1 cellular context compared by ENCODE assay signal in the genomic region with DNA sequence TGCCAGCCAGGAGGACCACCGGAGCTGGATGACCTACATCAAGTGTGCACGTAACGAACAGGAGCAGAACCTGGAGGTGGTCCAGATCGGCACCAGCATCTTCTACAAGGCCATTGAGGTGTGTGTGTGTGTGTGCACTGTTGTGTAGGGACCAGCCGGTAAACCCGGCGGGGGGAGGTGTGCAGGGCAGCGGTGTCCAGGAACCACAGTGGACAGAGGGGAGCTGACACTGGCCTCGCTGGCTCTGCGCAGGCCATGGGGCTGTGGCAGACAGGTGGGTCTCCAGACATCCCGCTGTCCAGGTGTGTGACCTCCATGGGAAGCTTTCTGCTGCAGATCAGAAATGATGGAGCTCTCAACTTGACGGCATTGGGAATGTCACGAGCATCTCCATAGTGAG.
TF ChIP-seq lines count a peak whose summit lies in the region.

No MANE protein-coding gene starts in this region.

TF ChIP-seq in H1, 55 proteins besides CTCF, POLR2A, EP300 and RAD21:
- TF ChIP-seq RBBP5 (IDR thresholded peaks at IDR 0.05; ENCODE audit: borderline replicate concordance, low read depth, low read length) = no peak
- TF ChIP-seq HDAC2 (IDR thresholded peaks at IDR 0.05; ENCODE audit: borderline replicate concordance in 1 of 2, low read depth in 2 of 2, low read length in 2 of 2) = no peak
- TF ChIP-seq SP1 (IDR thresholded peaks at IDR 0.05; ENCODE audit: low read depth, low read length) = no peak
- TF ChIP-seq, protein P1, sequence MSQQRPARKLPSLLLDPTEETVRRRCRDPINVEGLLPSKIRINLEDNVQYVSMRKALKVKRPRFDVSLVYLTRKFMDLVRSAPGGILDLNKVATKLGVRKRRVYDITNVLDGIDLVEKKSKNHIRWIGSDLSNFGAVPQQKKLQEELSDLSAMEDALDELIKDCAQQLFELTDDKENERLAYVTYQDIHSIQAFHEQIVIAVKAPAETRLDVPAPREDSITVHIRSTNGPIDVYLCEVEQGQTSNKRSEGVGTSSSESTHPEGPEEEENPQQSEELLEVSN (IDR thresholded peaks at IDR 0.05) = no peak
TF ChIP-seq in H1: peak in this region for 0.
